In genomic region chr12:15936751-15937150, GRCh38 we compare ENCODE assay signal across 1 cellular context.
TF ChIP-seq lines count a peak whose summit lies in the region.

No MANE protein-coding gene starts in this region.

TF ChIP-seq in WTC11, 78 proteins besides CTCF, POLR2A, EP300 and RAD21:
- no peak for TF ChIP-seq ZNF263 (CRISPR knock-in tag; IDR thresholded peaks at IDR 0.05; ENCODE audit: low read depth)
- TF ChIP-seq ZNF121 (CRISPR knock-in tag; IDR thresholded peaks at IDR 0.05): peak; percentile 62; the same call in 1 of the 2 replicates
